Comparison of ENCODE assay signal across 27 cellular contexts in genomic region chr9:129644365-129644764, GRCh38. TPM values are rescaled to one million over a fixed set of nuclear protein-coding genes. Genes with fewer than 3 reads are reported as not detected.
"Had no signal": no experiment of that assay in that cellular context is flagged by ENCODE, and none has a peak within 500 bp of the region (broad histone marks: within the 10 kb centered on the region; RNA-seq: fewer than 3 reads in every experiment).

No MANE protein-coding gene starts in this region.

- H3K27me3 ChIP-seq: cardiac muscle cell had no signal

- H3K36me3 ChIP-seq: cardiac muscle cell had no signal

- H3K4me3 ChIP-seq: cardiac muscle cell had no signal

- FAIRE-seq: astrocyte had no signal

- DNase-seq: activated CD4-positive, alpha-beta T cell treated with anti-CD3 and anti-CD28 coated beads for 48 hours; activated CD4-positive, alpha-beta T cell treated with anti-CD3 and anti-CD28 coated beads, Interleukin-2, amount 50 U/mL, for 4 hours; activated CD4-positive, CD25-positive, alpha-beta regulatory T cell treated with anti-CD3 and anti-CD28 coated beads, Interleukin-2, amount 50 U/mL, for 72 hours; activated effector memory CD4-positive, alpha-beta T cell treated with anti-CD3 and anti-CD28 coated beads, Interleukin-2, amount 50 U/mL, for 16 hours; activated naive CD4-positive, alpha-beta T cell treated with anti-CD3 and anti-CD28 coated beads for 36 hours; activated T-cell treated with anti-CD3 and anti-CD28 coated beads, Interleukin-2, amount 50 U/mL, for 4 hours; amygdala; KG1; NCI-H1048; NCI-H146; NCI-H187 treated with DMSO at 0.1 percent for 48 hours; NCI-H2171; NCI-H226; NCI-H510A; NCI-H526 treated with DMSO at 0.1 percent for 48 hours; NCI-H82; OCI-M1; SHP77; T-helper 17 cell; T-helper 9 cell had no signal

- H3K27ac ChIP-seq: cardiac muscle cell had no signal

- ATAC-seq: activated T-cell treated with anti-CD3 and anti-CD28 coated beads, Interleukin-2, amount 50 U/mL, for 4 hours; Panc1; T-helper 17 cell; WTC11 had no signal

RNA-seq across cellular contexts. Expression of gene PRRX2, which starts 21.1 kb away (rescaled TPM):
- total RNA-seq: astrocyte, LHCN-M2, T-helper 17 cell had no signal

RNA-seq across cellular contexts. Expression of gene C9orf50, which starts 23.5 kb away (rescaled TPM):
- total RNA-seq: activated naive CD4-positive, alpha-beta T cell treated with anti-CD3 and anti-CD28 coated beads for 36 hours; activated T-cell treated with anti-CD3 and anti-CD28 coated beads, Interleukin-2, amount 50 U/mL, for 4 hours; LHCN-M2; M059J; SK-MEL-5; T-helper 17 cell had no signal
